In genomic region chr9:111036946-111037743, GRCh38 we compare ENCODE assay signal across 8 cellular contexts. TPM values are rescaled to one million over a fixed set of nuclear protein-coding genes. Genes with fewer than 3 reads are reported as not detected.
DNase-seq lines count a peak whose midpoint lies in the region; ATAC-seq, FAIRE-seq and TF ChIP-seq lines count a peak whose summit lies in the region.

No MANE protein-coding gene starts in this region.

- H3K4me1 ChIP-seq in kidney (ENCODE audit: control insufficient read depth in 1 of 2, insufficient read depth in 1 of 2, low read depth in 1 of 2, low read length in 2 of 2) (peaks cover 0 to 3% of the 10 kb centered on the region in 2 donors), stomach (peaks cover 0 to 41% (median 32%) of the 10 kb centered on the region in 4 donors)

- no peak for ATAC-seq in HG03280 (IDR thresholded peaks at IDR 0.05; ENCODE audit: unreplicated experiment)

- FAIRE-seq in kidney (lab: Jason Lieb, UNC) = no peak

- H3K36me3 ChIP-seq in kidney (ENCODE audit: control insufficient read depth in 1 of 2, insufficient read depth in 2 of 2, low read length in 2 of 2) (no peaks in the 10 kb centered on the region), stomach (no peaks in the 10 kb centered on the region)

- H3K9me3 ChIP-seq in kidney (ENCODE audit: control insufficient read depth in 1 of 2, low read length in 2 of 2) (no peaks in the 10 kb centered on the region), stomach (no peaks in the 10 kb centered on the region)

- in situ Hi-C loops in astrocyte of the cerebellum (cut with HindIII; ENCODE audit: low sequenced_read_pairs) = no loop called here

- no peak for TF ChIP-seq POLR2A in stomach (IDR thresholded peaks at IDR 0.05)

- peak; percentile 56 for DNase-seq in DMS79 treated with DMSO at 0.1 percent for 48 hours (lab: John Stamatoyannopoulos, UW)
- no peak for DNase-seq in DMS79 (lab: John Stamatoyannopoulos, UW)
- DNase-seq in astrocyte of the cerebellum (ENCODE audit: low read depth) = no peak
- no peak for DNase-seq in kidney
- DNase-seq in stomach = no peak
- DNase-seq in LoVo (ENCODE audit: low spot score) = no peak
- no peak for DNase-seq in NCI-H1930 (lab: John Stamatoyannopoulos, UW)

- TF ChIP-seq CTCF in astrocyte of the cerebellum (IDR thresholded peaks at IDR 0.05; ENCODE audit: low read depth, low read length, missing control alignments) = no peak
- TF ChIP-seq CTCF in kidney (IDR thresholded peaks at IDR 0.05; ENCODE audit: borderline replicate concordance, extremely low read depth, insufficient read depth) = no peak
- no peak for TF ChIP-seq CTCF in stomach (IDR thresholded peaks at IDR 0.05)

- intact Hi-C loops in kidney (cut with DNase I) = no loop called here
- intact Hi-C loops in stomach (cut with DNase I; ENCODE audit: low total_unique reads) = no loop called here

- peak overlapping the region; percentile 27 to 43 for H3K9ac ChIP-seq in kidney (ENCODE audit: low read length in 2 of 2)

- WGBS in stomach, 5 donors = 5 to 24% (median 8%) methylated on average over 19 to 23 of the region's 23 CpGs

- no peak for TF ChIP-seq EP300 in stomach (IDR thresholded peaks at IDR 0.05)

- H3K4me3 ChIP-seq in astrocyte of the cerebellum (ENCODE audit: low read depth, low read length) = peak overlapping the region; percentile 88
- H3K4me3 ChIP-seq in kidney (ENCODE audit: low read length in 2 of 2) = peak overlapping the region; percentile 52 to 69
- H3K4me3 ChIP-seq in stomach = peak overlapping the region; percentile 61 to 74 (median 70)

- H3K27me3 ChIP-seq in stomach = peaks cover 0 to 29% (median 7%) of the 10 kb centered on the region in 3 donors

- H3K27ac ChIP-seq in kidney (ENCODE audit: low read depth in 2 of 2, low read length in 2 of 2) (peak overlapping the region; percentile 64 to 73), stomach (peak overlapping the region; percentile 86 to 95 (median 89))

RNA-seq across cellular contexts. Expression of gene LPAR1, which starts 1.1 kb away (rescaled TPM):
- 28.2 TPM for total RNA-seq in kidney
- polyA plus RNA-seq in kidney (ENCODE audit: insufficient read depth, low read depth, low replicate concordance) = 2.9 TPM
- 10 to 100 TPM; 15.9 to 40.0 (median 19.9) TPM for total RNA-seq in stomach
- polyA plus RNA-seq in stomach = 10 to 100 TPM in 2 of 3 donors, 1 to 10 TPM in 1; 7.4 to 25.8 (median 22.6) TPM
